Comparison of ENCODE assay signal across 12 cellular contexts in genomic region chr10:119210633-119211032, GRCh38. TPM values are rescaled to one million over a fixed set of nuclear protein-coding genes. Genes with fewer than 3 reads are reported as not detected.
DNase-seq lines count a peak whose midpoint lies in the region; ATAC-seq and TF ChIP-seq lines count a peak whose summit lies in the region.
"Had no signal": no experiment of that assay in that cellular context is flagged by ENCODE, and none has a peak within 500 bp of the region (broad histone marks: within the 10 kb centered on the region; RNA-seq: fewer than 3 reads in every experiment).

No MANE protein-coding gene starts in this region.

- no peak overlapping the region for H2AFZ ChIP-seq in Karpas-422 (ENCODE audit: low read length)

- CTCF ChIA-PET in activated naive CD4-positive, alpha-beta T cell treated with anti-CD3 and anti-CD28 coated beads, Interleukin-2, amount 10 ng/mL, durations not matched to agents 7 days and 5 days (lab: Charles Lee): interaction anchor here (0.6 to 2.7 kb wide), 8 partner anchors 8 to 445 kb away, joined by 3 to 11 read pairs (median 6); no protein-coding TSS in a partner anchor

- no peak for TF ChIP-seq CTCF in tibial artery (IDR thresholded peaks at IDR 0.05)

- intact Hi-C loops in tibial artery (cut with DNase I; ENCODE audit: low total_unique reads): loop anchor here (5.0 kb wide), 1 partner anchor 42 kb away; no protein-coding TSS in a partner anchor

- H3K9me2 ChIP-seq in Karpas-422 (replicated peaks; ENCODE audit: insufficient read depth, low read length): no peaks in the 10 kb centered on the region

- peaks cover 21 to 24% of the 10 kb centered on the region in 2 donors for H3K4me1 ChIP-seq in mucosa of rectum (ENCODE audit: control insufficient read depth in 2 of 2, insufficient read depth in 2 of 2, low read length in 2 of 2)
- peaks cover 0 to 66% (median 44%) of the 10 kb centered on the region in 4 donors for H3K4me1 ChIP-seq in tibial artery
- H3K4me1 ChIP-seq in Karpas-422 (ENCODE audit: low read length): peaks cover 38% of the 10 kb centered on the region

- H3K27me3 Mint-ChIP-seq in activated naive CD4-positive, alpha-beta T cell treated with anti-CD3 and anti-CD28 coated beads, Interleukin-2, amount 10 ng/mL, durations not matched to agents 7 days and 5 days: no peaks in the 10 kb centered on the region

- H3K27ac ChIP-seq in mucosa of rectum (ENCODE audit: low read depth in 2 of 2, low read length in 2 of 2) (peak overlapping the region; percentile 43 to 49), tibial artery (peak overlapping the region; percentile 87 to 90), Karpas-422 (ENCODE audit: low read length) (no peak overlapping the region)

- peaks cover 14% of the 10 kb centered on the region for H3K36me3 Mint-ChIP-seq in activated naive CD4-positive, alpha-beta T cell treated with anti-CD3 and anti-CD28 coated beads, Interleukin-2, amount 10 ng/mL, durations not matched to agents 7 days and 5 days
- peaks cover 14 to 16% of the 10 kb centered on the region in 2 donors for H3K36me3 Mint-ChIP-seq in activated naive CD4-positive, alpha-beta T cell treated with anti-CD3 and anti-CD28 coated beads, Interleukin-2, amount 50 U/mL, for 72 hours

- ATAC-seq in activated naive CD4-positive, alpha-beta T cell treated with anti-CD3 and anti-CD28 coated beads, Interleukin-2, amount 50 U/mL, for 72 hours: no peak

- H4K20me1 ChIP-seq in Karpas-422 (ENCODE audit: insufficient read depth, low read depth, low read length): no peaks in the 10 kb centered on the region

- no peak overlapping the region for H3K4me3 Mint-ChIP-seq in activated naive CD4-positive, alpha-beta T cell treated with anti-CD3 and anti-CD28 coated beads, Interleukin-2, amount 10 ng/mL, durations not matched to agents 7 days and 5 days

- no peak overlapping the region for H3K4me3 ChIP-seq in mucosa of rectum (ENCODE audit: low read length in 2 of 2)
- H3K4me3 ChIP-seq in tibial artery: peak overlapping the region in 1 of 2 donors; percentile 87
- no peak overlapping the region for H3K4me3 ChIP-seq in Karpas-422 (ENCODE audit: low read length)

- H3K4me2 ChIP-seq in Karpas-422 (ENCODE audit: low read depth, low read length, poor library complexity, severe bottlenecking): no peak overlapping the region

- H3K4me1 Mint-ChIP-seq in activated naive CD4-positive, alpha-beta T cell treated with anti-CD3 and anti-CD28 coated beads, Interleukin-2, amount 10 ng/mL, durations not matched to agents 7 days and 5 days: peaks cover 73% of the 10 kb centered on the region

- H3K36me3 ChIP-seq in mucosa of rectum (ENCODE audit: control insufficient read depth in 2 of 2, insufficient read depth in 2 of 2, low read length in 2 of 2) (no peaks in the 10 kb centered on the region), tibial artery (no peaks in the 10 kb centered on the region), Karpas-422 (ENCODE audit: insufficient read depth, low read length) (no peaks in the 10 kb centered on the region)
- H3K36me3 ChIP-seq: esophagus squamous epithelium had no signal

- H3K9ac ChIP-seq in mucosa of rectum (ENCODE audit: low read depth in 1 of 2, low read length in 2 of 2) (no peak overlapping the region), Karpas-422 (ENCODE audit: low read length) (no peak overlapping the region)

- H3K9me3 ChIP-seq in mucosa of rectum (ENCODE audit: control insufficient read depth in 2 of 2, low read length in 2 of 2) (no peaks in the 10 kb centered on the region), tibial artery (no peaks in the 10 kb centered on the region), Karpas-422 (ENCODE audit: low read length) (no peaks in the 10 kb centered on the region)
- H3K9me3 ChIP-seq: esophagus squamous epithelium had no signal

- H3K79me2 ChIP-seq in Karpas-422 (ENCODE audit: low read length): no peaks in the 10 kb centered on the region

- H3K9me3 Mint-ChIP-seq in activated naive CD4-positive, alpha-beta T cell treated with anti-CD3 and anti-CD28 coated beads, Interleukin-2, amount 10 ng/mL, durations not matched to agents 7 days and 5 days: no peaks in the 10 kb centered on the region
- no peaks in the 10 kb centered on the region for H3K9me3 Mint-ChIP-seq in activated naive CD4-positive, alpha-beta T cell treated with anti-CD3 and anti-CD28 coated beads, Interleukin-2, amount 50 U/mL, for 72 hours

- no peak for DNase-seq in activated naive CD4-positive, alpha-beta T cell treated with anti-CD3 and anti-CD28 coated beads, Interleukin-2, amount 10 ng/mL, durations not matched to agents 7 days and 5 days
- DNase-seq in activated naive CD4-positive, alpha-beta T cell treated with Interleukin-2 at 50 U/mL for 16 hours: no peak
- no peak for DNase-seq in activated naive CD4-positive, alpha-beta T cell treated with anti-CD3 and anti-CD28 coated beads, Interleukin-2, amount 50 U/mL, for 72 hours (ENCODE audit: low spot score in 2 of 2)
- no peak for DNase-seq in tibial artery
- DNase-seq in MV-4-11 (lab: John Stamatoyannopoulos, UW): no peak
- DNase-seq in SW480 (ENCODE audit: low spot score): no peak
- DNase-seq in Karpas-422: no peak
- DNase-seq: esophagus squamous epithelium; NCI-H69; stimulated activated CD4-positive, alpha-beta T cell treated with anti-CD3 and anti-CD28 coated beads, Interleukin-2, amount 100 ng/mL, for 48 hours; substantia nigra had no signal

- H3K27me3 ChIP-seq in mucosa of rectum (ENCODE audit: control insufficient read depth in 2 of 2, insufficient read depth in 2 of 2, low read length in 2 of 2): peaks cover 6% of the 10 kb centered on the region in 2 donors
- H3K27me3 ChIP-seq in tibial artery: no peaks in the 10 kb centered on the region
- H3K27me3 ChIP-seq in Karpas-422 (ENCODE audit: low read length): no peaks in the 10 kb centered on the region
- H3K27me3 ChIP-seq: esophagus squamous epithelium had no signal

- peak overlapping the region; percentile 97 for H3K27ac Mint-ChIP-seq in activated naive CD4-positive, alpha-beta T cell treated with anti-CD3 and anti-CD28 coated beads, Interleukin-2, amount 10 ng/mL, durations not matched to agents 7 days and 5 days
- H3K27ac Mint-ChIP-seq in activated naive CD4-positive, alpha-beta T cell treated with anti-CD3 and anti-CD28 coated beads, Interleukin-2, amount 50 U/mL, for 72 hours: peak overlapping the region; percentile 93 to 98

RNA-seq across cellular contexts. Expression of gene GRK5, which starts 3.3 kb away (rescaled TPM):
- 10 to 100 TPM; 21.2 to 34.5 TPM for total RNA-seq in activated naive CD4-positive, alpha-beta T cell treated with anti-CD3 and anti-CD28 coated beads, Interleukin-2, amount 50 U/mL, for 72 hours
- 4.5 and 5.0 TPM in 2 replicates for total RNA-seq in Karpas-422 (2014; rRNA removed; shearing (Covaris generic); ENCODE audit: low replicate concordance)

RNA-seq across cellular contexts. Expression of gene PRDX3, which starts 32.0 kb away (rescaled TPM):
- 100 to 1,000 TPM; 222 to 246 TPM for total RNA-seq in activated naive CD4-positive, alpha-beta T cell treated with anti-CD3 and anti-CD28 coated beads, Interleukin-2, amount 50 U/mL, for 72 hours
- 88.4 and 293 TPM in 2 replicates for total RNA-seq in Karpas-422 (2014; rRNA removed; shearing (Covaris generic); ENCODE audit: low replicate concordance)

RNA-seq across cellular contexts. Expression of gene SFXN4, which starts 45.1 kb away (rescaled TPM):
- 10 to 100 TPM; 36.4 to 40.2 TPM for total RNA-seq in activated naive CD4-positive, alpha-beta T cell treated with anti-CD3 and anti-CD28 coated beads, Interleukin-2, amount 50 U/mL, for 72 hours
- total RNA-seq in Karpas-422 (2014; rRNA removed; shearing (Covaris generic); ENCODE audit: low replicate concordance): 43.7 and 48.2 TPM in 2 replicates
